2 cellular contexts compared by ENCODE assay signal in the genomic region with DNA sequence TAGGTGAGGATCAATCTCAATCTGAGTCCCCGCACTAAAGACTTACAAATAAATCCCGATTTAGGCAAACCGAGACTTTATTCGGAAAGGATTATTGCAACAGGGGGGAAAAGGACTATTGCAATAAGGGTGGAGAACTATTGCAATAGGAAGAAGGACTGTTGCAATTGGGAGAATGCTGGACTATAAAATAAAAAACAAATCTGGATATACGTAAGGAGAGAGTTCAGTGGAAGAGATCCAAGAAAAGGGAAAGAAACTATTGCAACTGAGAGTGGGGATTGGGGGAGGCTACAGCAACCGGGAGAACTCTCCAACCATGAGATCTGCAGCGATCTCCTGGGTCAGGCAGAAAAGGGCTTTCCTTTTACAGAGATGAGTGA.
TF ChIP-seq lines count a peak whose summit lies in the region.

No MANE protein-coding gene starts in this region.

TF ChIP-seq in K562, 482 proteins besides CTCF, POLR2A, EP300 and RAD21:
- TF ChIP-seq HMBOX1 (IDR thresholded peaks at IDR 0.05), result no peak
- no peak for TF ChIP-seq PKNOX1 (IDR thresholded peaks at IDR 0.05)
- peak; percentile 46; a peak in 1 of 4 replicates for TF ChIP-seq KDM1A (IDR thresholded peaks at IDR 0.05)
- no peak for TF ChIP-seq ZNF668 (CRISPR knock-in tag; IDR thresholded peaks at IDR 0.05)
- no peak for TF ChIP-seq RBM15 (IDR thresholded peaks at IDR 0.05; ENCODE audit: insufficient read depth, low read length)
- no peak for TF ChIP-seq CEBPG (CRISPR knock-in tag; IDR thresholded peaks at IDR 0.05)
- TF ChIP-seq CEBPG (tag; conservative IDR thresholded peaks at IDR 0.05 in 1 of 2, IDR thresholded peaks at IDR 0.05 in 1 of 2), result peak; percentile 25 to 58; a peak in 3 of 4 replicates
- no peak for TF ChIP-seq ATF1 (CRISPR knock-in tag; IDR thresholded peaks at IDR 0.05)
- TF ChIP-seq ATF1 (tag; IDR thresholded peaks at IDR 0.05), result no peak
- no peak for TF ChIP-seq KLF13 (tag; IDR thresholded peaks at IDR 0.05; ENCODE audit: borderline replicate concordance, low read depth)
- no peak for TF ChIP-seq XRCC5 (IDR thresholded peaks at IDR 0.05; ENCODE audit: low read depth, low read length)
- TF ChIP-seq CEBPB (tag; IDR thresholded peaks at IDR 0.05), result peak; percentile 76
- TF ChIP-seq ZNF12 (CRISPR knock-in tag; IDR thresholded peaks at IDR 0.05), result no peak
- TF ChIP-seq ZNF551 (CRISPR knock-in tag; IDR thresholded peaks at IDR 0.05), result no peak
- no peak for TF ChIP-seq FUS (optimal IDR thresholded peaks at IDR 0.05; ENCODE audit: low read depth, low read length)
- TF ChIP-seq, protein P1, sequence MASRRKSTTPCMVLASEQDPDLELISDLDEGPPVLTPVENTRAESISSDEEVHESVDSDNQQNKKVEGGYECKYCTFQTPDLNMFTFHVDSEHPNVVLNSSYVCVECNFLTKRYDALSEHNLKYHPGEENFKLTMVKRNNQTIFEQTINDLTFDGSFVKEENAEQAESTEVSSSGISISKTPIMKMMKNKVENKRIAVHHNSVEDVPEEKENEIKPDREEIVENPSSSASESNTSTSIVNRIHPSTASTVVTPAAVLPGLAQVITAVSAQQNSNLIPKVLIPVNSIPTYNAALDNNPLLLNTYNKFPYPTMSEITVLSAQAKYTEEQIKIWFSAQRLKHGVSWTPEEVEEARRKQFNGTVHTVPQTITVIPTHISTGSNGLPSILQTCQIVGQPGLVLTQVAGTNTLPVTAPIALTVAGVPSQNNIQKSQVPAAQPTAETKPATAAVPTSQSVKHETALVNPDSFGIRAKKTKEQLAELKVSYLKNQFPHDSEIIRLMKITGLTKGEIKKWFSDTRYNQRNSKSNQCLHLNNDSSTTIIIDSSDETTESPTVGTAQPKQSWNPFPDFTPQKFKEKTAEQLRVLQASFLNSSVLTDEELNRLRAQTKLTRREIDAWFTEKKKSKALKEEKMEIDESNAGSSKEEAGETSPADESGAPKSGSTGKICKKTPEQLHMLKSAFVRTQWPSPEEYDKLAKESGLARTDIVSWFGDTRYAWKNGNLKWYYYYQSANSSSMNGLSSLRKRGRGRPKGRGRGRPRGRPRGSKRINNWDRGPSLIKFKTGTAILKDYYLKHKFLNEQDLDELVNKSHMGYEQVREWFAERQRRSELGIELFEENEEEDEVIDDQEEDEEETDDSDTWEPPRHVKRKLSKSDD (conservative IDR thresholded peaks at IDR 0.05; ENCODE audit: low read length), result no peak
- no peak for TF ChIP-seq HMGXB4 (CRISPR knock-in tag; IDR thresholded peaks at IDR 0.05)
TF ChIP-seq in K562: peak in this region for 3.

TF ChIP-seq in GM12891, 5 proteins besides CTCF, POLR2A, EP300 and RAD21:
- TF ChIP-seq SPI1 (IDR thresholded peaks at IDR 0.05; ENCODE audit: low read depth, low read length) (no peak), POU2F2 (IDR thresholded peaks at IDR 0.05; ENCODE audit: low read depth, low read length) (no peak), PAX5 (IDR thresholded peaks at IDR 0.05; ENCODE audit: insufficient read depth, low read length, severe bottlenecking) (no peak), TAF1 (IDR thresholded peaks at IDR 0.05; ENCODE audit: low read depth, low read length) (no peak), POLR2AphosphoS5 (IDR thresholded peaks at IDR 0.05; ENCODE audit: low read depth, low read length) (no peak)
TF ChIP-seq in GM12891: peak in this region for 0.
